ENCODE assay signal across 9 cellular contexts in the genomic region with DNA sequence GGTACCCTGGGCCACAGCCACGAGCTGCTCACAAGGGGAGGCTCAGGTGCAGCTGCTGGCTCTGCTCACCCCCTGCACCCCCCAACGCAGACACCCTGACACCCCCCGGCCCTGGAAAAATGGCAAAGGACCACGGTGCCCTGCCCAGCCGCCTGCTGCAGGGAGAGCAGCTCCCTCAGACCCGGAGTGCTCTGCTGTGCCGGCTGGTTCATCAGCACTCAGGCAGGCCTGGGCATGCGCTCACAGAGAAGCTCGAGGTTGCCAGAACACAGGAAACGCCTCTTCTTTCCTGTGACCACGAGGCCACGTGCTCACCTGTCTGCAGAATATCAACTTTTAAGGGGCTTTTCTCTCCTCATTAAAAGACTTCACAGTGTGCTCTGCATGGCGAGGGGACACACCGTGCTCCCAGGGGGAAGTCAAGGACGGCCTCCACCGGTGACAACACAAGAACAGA. TPM values are rescaled to one million over a fixed set of nuclear protein-coding genes. Genes with fewer than 3 reads are reported as not detected.
DNase-seq lines count a peak whose midpoint lies in the region; ATAC-seq, FAIRE-seq and TF ChIP-seq lines count a peak whose summit lies in the region.
"Had no signal": no experiment of that assay in that cellular context is flagged by ENCODE, and none has a peak within 500 bp of the region (broad histone marks: within the 10 kb centered on the region; RNA-seq: fewer than 3 reads in every experiment).

No MANE protein-coding gene starts in this region.

- BruUV-seq in HCT116 (replicated peaks; lab: Mats Ljungman, UMichigan) (no TSS peak), GM12878 (replicated peaks; lab: Mats Ljungman, UMichigan) (no TSS peak)

- H4K20me1 ChIP-seq in HCT116 (ENCODE audit: insufficient read depth) (no peaks in the 10 kb centered on the region), GM12878 (ENCODE audit: control insufficient read depth, insufficient read depth) (no peaks in the 10 kb centered on the region)

- H3K9me3 ChIP-seq in HCT116 (ENCODE audit: control insufficient read depth in 1 of 2, insufficient read depth in 1 of 2, low read depth in 1 of 2, low read length in 2 of 2) (no peaks in the 10 kb centered on the region), T-helper 17 cell (ENCODE audit: control insufficient read depth, low read length, poor library complexity, severe bottlenecking) (no peaks in the 10 kb centered on the region), GM12878 (replicated peaks; ENCODE audit: control insufficient read depth, insufficient read depth, low read length) (no peaks in the 10 kb centered on the region), aorta (ENCODE audit: control insufficient read depth, low read length) (no peaks in the 10 kb centered on the region)

- H3K36me3 ChIP-seq in HCT116 (ENCODE audit: control insufficient read depth in 1 of 2, insufficient read depth in 2 of 2, low read length in 2 of 2) (peaks cover 3 to 17% of the 10 kb centered on the region in 2 experiments; a peak in 3 of 4 replicates), GM12878 (ENCODE audit: control insufficient read depth in 2 of 2, insufficient read depth in 2 of 2, low read length in 1 of 2) (peaks cover 0 to 9% of the 10 kb centered on the region in 2 experiments; a peak in 3 of 4 replicates), aorta (ENCODE audit: control insufficient read depth in 1 of 2, insufficient read depth in 2 of 2, low read length in 1 of 2) (peaks cover 0 to 7% of the 10 kb centered on the region in 2 donors)

- H3K4me3 Mint-ChIP-seq in T-helper 17 cell (peak overlapping the region; percentile 68), type B pancreatic cell (no peak overlapping the region)

- no peaks in the 10 kb centered on the region for H3K9me2 ChIP-seq in HCT116 (ENCODE audit: insufficient read depth)

- DNase-seq in HCT116 (ENCODE audit: low read depth, low spot score), result no peak
- peak in 2 of 3 donors; percentile 61 to 63 for DNase-seq in T-helper 17 cell
- DNase-seq in GM12878 (ENCODE audit: low read depth, low spot score), result peak; percentile 53
- DNase-seq in stimulated activated CD8-positive, alpha-beta memory T cell treated with anti-CD3 and anti-CD28 coated beads, Interleukin-15, amount 100 ng/mL, for 4 hours (ENCODE audit: low read depth in 2 of 2), result peak; percentile 53 to 62
- DNase-seq in type B pancreatic cell (ENCODE audit: extremely low spot score, unreplicated experiment), result no peak
- DNase-seq in aorta, result no peak
- no peak for DNase-seq in glomerular visceral epithelial cell (ENCODE audit: extremely low spot score)

- no peak; the same call in 1 of the 2 replicates for ATAC-seq in HCT116
- ATAC-seq in T-helper 17 cell, result peak; percentile 98
- ATAC-seq in GM12878, result peak; percentile 97
- no peak for ATAC-seq in aorta (ENCODE audit: low FRiP score)
- ATAC-seq in HG02884 (IDR thresholded peaks at IDR 0.05; ENCODE audit: unreplicated experiment), result no peak

- H3K27me3 ChIP-seq in HCT116 (ENCODE audit: insufficient read depth, low read length) (no peaks in the 10 kb centered on the region), GM12878 (replicated peaks in 1 of 2; ENCODE audit: control insufficient read depth in 2 of 2, insufficient read depth in 2 of 2, low read length in 1 of 2) (peaks cover 1 to 5% of the 10 kb centered on the region in 2 experiments; a peak in 3 of 4 replicates), aorta (ENCODE audit: control insufficient read depth in 1 of 2, insufficient read depth in 2 of 2, low read length in 1 of 2) (no peaks in the 10 kb centered on the region)

- TF ChIP-seq RAD21 in HCT116 (IDR thresholded peaks at IDR 0.05; ENCODE audit: low read depth) (no peak), GM12878 (IDR thresholded peaks at IDR 0.05; ENCODE audit: insufficient read depth, low read depth, low read length) (no peak)

- POLR2A ChIA-PET in HCT116 (lab: Charles Lee), result no interaction called here
- POLR2A ChIA-PET in GM12878 (lab: Charles Lee), result interaction anchor here (0.6 to 2.3 kb wide), 18 partner anchors 9 to 238 kb away, joined by 3 to 19 read pairs (median 4); partner anchors contain the start of genes AURKAIP1, ISG15, TNFRSF18 and UBE2J2

- in situ Hi-C loops in GM12878 (cut with MboI), result loop anchor here (5.0 kb wide), 1 partner anchor 134 kb away; the partner anchor contains the start of gene C1orf159

- no peak overlapping the region for H3K4me3 ChIP-seq in HCT116 (replicated peaks in 1 of 2; ENCODE audit: low read depth in 1 of 2, low read length in 2 of 2)
- no peak overlapping the region for H3K4me3 ChIP-seq in GM12878
- no peak overlapping the region for H3K4me3 ChIP-seq in aorta (ENCODE audit: low read length in 2 of 2)

- SMC1A ChIA-PET in GM12878 (lab: Charles Lee; ENCODE audit: uncharacterized antibody, unreplicated experiment), result interaction anchor here (0.7 to 2.8 kb wide), 15 partner anchors 10 to 346 kb away, joined by 3 to 36 read pairs (median 4); no protein-coding TSS in a partner anchor

- H3K4me1 Mint-ChIP-seq in T-helper 17 cell (peaks cover 7% of the 10 kb centered on the region), type B pancreatic cell (ENCODE audit: unreplicated experiment) (no peaks in the 10 kb centered on the region)

- no peaks in the 10 kb centered on the region for H3K36me3 Mint-ChIP-seq in T-helper 17 cell (ENCODE audit: low read depth)
- H3K36me3 Mint-ChIP-seq in type B pancreatic cell, result peaks cover 4% of the 10 kb centered on the region

- TF ChIP-seq EP300 in GM12878 (IDR thresholded peaks at IDR 0.05; ENCODE audit: borderline replicate concordance in 1 of 2, control insufficient read depth in 1 of 2, low read depth in 2 of 2, low read length in 2 of 2), result peak in 1 of 2 experiments; percentile 37; a peak in 1 of 4 replicates

- H3K9ac ChIP-seq in HCT116 (ENCODE audit: low read length) (no peak overlapping the region), GM12878 (ENCODE audit: control insufficient read depth, insufficient read depth, low read length) (peak overlapping the region; percentile 57)

- TF ChIP-seq POLR2A in HCT116 (IDR thresholded peaks at IDR 0.05; ENCODE audit: borderline replicate concordance, extremely low read depth, insufficient read depth, insufficient read length) (no peak), GM12878 (IDR thresholded peaks at IDR 0.05; ENCODE audit: low read depth, low read length) (peak; percentile 80)

- 6% methylated on average over 16 of the region's 16 CpGs for WGBS in GM12878 (ENCODE audit: insufficient coverage, insufficient replicate concordance, low lambda C conversion rate, missing lambda C conversion rate)
- WGBS in aorta, 2 donors, result 83 to 91% methylated on average over 16 of the region's 16 CpGs

- H3K27ac ChIP-seq in HCT116 (ENCODE audit: low read depth, low read length) (peak overlapping the region; percentile 58), GM12878 (ENCODE audit: control insufficient read depth, insufficient read depth) (peak overlapping the region; percentile 82), aorta (ENCODE audit: low read depth in 1 of 2, low read length in 2 of 2) (no peak overlapping the region)

- H3K4me1 ChIP-seq in HCT116 (ENCODE audit: control insufficient read depth in 1 of 2, insufficient read depth in 2 of 2, low read length in 2 of 2) (peaks cover 4 to 8% of the 10 kb centered on the region in 2 experiments; a peak in 3 of 4 replicates), GM12878 (ENCODE audit: control insufficient read depth, insufficient read depth, low read length) (peaks cover 12% of the 10 kb centered on the region), aorta (ENCODE audit: control insufficient read depth in 1 of 2, insufficient read depth in 2 of 2, low read length in 2 of 2) (no peaks in the 10 kb centered on the region)

- H3K4me2 ChIP-seq in HCT116 (ENCODE audit: low read length) (no peak overlapping the region), GM12878 (ENCODE audit: control insufficient read depth, insufficient read depth) (peak overlapping the region; percentile 3)

- RAD21 ChIA-PET in HCT116 (lab: Charles Lee; ENCODE audit: low non-redundant PET in 1 of 2, low total read pairs in 2 of 2, uncharacterized antibody in 2 of 2, unreplicated experiment in 2 of 2), result interaction anchor here (0.8 to 1.6 kb wide), 2 partner anchors 129 kb away, joined by 3 to 6 read pairs; no protein-coding TSS in a partner anchor
- RAD21 ChIA-PET in GM12878 (lab: Charles Lee; ENCODE audit: unreplicated experiment), result interaction anchor here (0.7 to 4.0 kb wide), 23 partner anchors 10 to 237 kb away, joined by 3 to 92 read pairs (median 5); partner anchors contain the start of genes C1orf159 and ISG15

- CTCF ChIA-PET in HCT116 (lab: Charles Lee) (interaction anchor here (2.4 kb wide), 1 partner anchor 129 kb away, joined by 16 read pairs; no protein-coding TSS in a partner anchor), GM12878 (lab: Yijun Ruan, JAX) (interaction anchor here (0.7 to 4.0 kb wide), 22 partner anchors 10 to 237 kb away, joined by 3 to 100 read pairs (median 4); partner anchors contain the start of genes B3GALT6, ISG15, SDF4 and UBE2J2)

- peak; percentile 85 for FAIRE-seq in GM12878 (lab: Jason Lieb, UNC)

- H3K27ac Mint-ChIP-seq in T-helper 17 cell (peak overlapping the region; percentile 92), type B pancreatic cell (no peak overlapping the region)

- H3K79me2 ChIP-seq in HCT116 (ENCODE audit: insufficient read depth, low read length), result no peaks in the 10 kb centered on the region
- no peaks in the 10 kb centered on the region for H3K79me2 ChIP-seq in GM12878 (ENCODE audit: control insufficient read depth, insufficient read depth, low read length)

- no peaks in the 10 kb centered on the region for H3K27me3 Mint-ChIP-seq in T-helper 17 cell
- H3K27me3 Mint-ChIP-seq in type B pancreatic cell, result peaks cover 3% of the 10 kb centered on the region

- H3K9me3 Mint-ChIP-seq in type B pancreatic cell, result no peaks in the 10 kb centered on the region

- H2AFZ ChIP-seq in HCT116 (ENCODE audit: low read depth, low read length, poor library complexity, severe bottlenecking) (no peak overlapping the region), GM12878 (ENCODE audit: control insufficient read depth, low read depth, low read length) (no peak overlapping the region; the same call in 1 of the 2 replicates)

- TF ChIP-seq CTCF in HCT116 (IDR thresholded peaks at IDR 0.05 in 2 of 3, conservative IDR thresholded peaks at IDR 0.05 in 1 of 3; ENCODE audit: borderline replicate concordance in 1 of 3, insufficient read depth in 1 of 3, low read depth in 2 of 3, low read length in 2 of 3) (no peak), GM12878 (IDR thresholded peaks at IDR 0.05 in 2 of 3, conservative IDR thresholded peaks at IDR 0.05 in 1 of 3; ENCODE audit: control insufficient read depth in 2 of 3, extremely low read depth in 1 of 3, insufficient read depth in 1 of 3, low read depth in 3 of 3, low read length in 3 of 3) (0 out of 6 replicates have a peak, but pooled peaks of 1 of the 3 experiments have one; percentile 5), type B pancreatic cell (conservative IDR thresholded peaks at IDR 0.05) (no peak)

- intact Hi-C loops in HCT116 (cut with micrococcal nuclease), result loop anchor here (2.0 kb wide), 1 partner anchor 128 kb away; no protein-coding TSS in a partner anchor
- intact Hi-C loops in GM12878 (cut with micrococcal nuclease; ENCODE audit: unreplicated experiment), result loop anchor here (1.0 kb wide), 1 partner anchor 129 kb away; no protein-coding TSS in a partner anchor
- intact Hi-C loops in aorta (cut with DNase I), result no loop called here

RNA-seq across cellular contexts. Expression of gene C1QTNF12, which starts 4.3 kb away (rescaled TPM):
- 6.9 TPM for total RNA-seq in HCT116 (2021; ENCODE audit: unreplicated experiment)
- polyA plus RNA-seq in HCT116 (2012), result 4.1 and 4.2 TPM in 2 replicates
- total RNA-seq in T-helper 17 cell, result 1 to 10 TPM in 1 of 2 donors, under 1 TPM in 1; 0.91 to 2.0 TPM
- total RNA-seq in GM12878 (2013; cell fraction: nucleolus; rRNA removed), result 1.3 and 1.4 TPM in 2 replicates
- 0.17 and 0.76 TPM in 2 replicates for total RNA-seq in GM12878 (2014; rRNA removed)
- 0.37 TPM in 1 of 2 replicates, not detected in the other for total RNA-seq in GM12878 (2014; rRNA removed; fragmentation: Illumina TruSeq; extraction: Trizol)
- total RNA-seq in GM12878 (2021), result 0.96 and 1.0 TPM in 2 replicates
- polyA plus RNA-seq in GM12878 (2011; ENCODE audit: low read depth), result 1.9 TPM
- polyA plus RNA-seq in GM12878 (2011; rRNA removed), result not detected in 2 replicates
- polyA plus RNA-seq in GM12878 (2011; cell fraction: cytosol; rRNA removed), result 0.22 and 0.48 TPM in 2 replicates
- polyA plus RNA-seq in GM12878 (2011; cell fraction: nucleus; rRNA removed), result 4.2 and 6.9 TPM in 2 replicates
- polyA plus RNA-seq in GM12878 (2012), result 3.7 and 4.4 TPM in 2 replicates
- polyA plus RNA-seq in GM12878 (2014; fragmentation: Illumina TruSeq; extraction: Trizol), result not detected in 2 replicates
- polyA plus RNA-seq in GM12878 (2014; fragmentation: Nextera tagmentation; extraction: Ambion mirVana), result under 1 TPM in 1 of 2 experiments, not detected in 1; 0.31 TPM
- polyA plus RNA-seq in GM12878 (2014; rRNA removed), result 0.50 and 0.84 TPM in 2 replicates
- under 1 TPM in 1 of 2 experiments, not detected in 1; 0.20 TPM for polyA plus RNA-seq in GM12878 (2016; fragmentation: Nextera tagmentation; extraction: Ambion mirVana)
- 0.52 TPM in 1 of 2 replicates, not detected in the other for polyA minus RNA-seq in GM12878 (2011; rRNA and poly(A)+ RNA removed)
- not detected in 2 replicates for polyA minus RNA-seq in GM12878 (2011; cell fraction: cytosol; rRNA and poly(A)+ RNA removed)
- polyA minus RNA-seq in GM12878 (2011; cell fraction: nucleus; rRNA and poly(A)+ RNA removed), result 1.1 and 1.8 TPM in 2 replicates
- total RNA-seq in type B pancreatic cell (ENCODE audit: low replicate concordance), result 2.5 TPM in 2 replicates
- 1 to 10 TPM; 3.9 to 4.3 TPM for total RNA-seq in aorta
- 10 to 100 TPM in 1 of 2 donors, 1 to 10 TPM in 1; 3.4 to 10.0 TPM for polyA plus RNA-seq in aorta
- total RNA-seq: RPMI7951 had no signal

RNA-seq across cellular contexts. Expression of gene B3GALT6, which starts 18.8 kb away (rescaled TPM):
- total RNA-seq in HCT116 (2021; ENCODE audit: unreplicated experiment) (16.3 TPM), T-helper 17 cell (1 to 10 TPM; 8.4 to 9.4 TPM), GM12878 (2014; rRNA removed) (18.3 and 20.8 TPM in 2 replicates), GM12878 (2014; rRNA removed; fragmentation: Illumina TruSeq; extraction: Trizol) (6.7 and 7.8 TPM in 2 replicates), GM12878 (2021) (18.7 and 20.6 TPM in 2 replicates), type B pancreatic cell (ENCODE audit: low replicate concordance) (19.5 and 30.2 TPM in 2 replicates), aorta (10 to 100 TPM; 11.3 to 12.8 TPM)
- polyA plus RNA-seq in HCT116 (2012), result 7.1 and 7.8 TPM in 2 replicates
- 13.9 and 14.3 TPM in 2 replicates for total RNA-seq in GM12878 (2013; cell fraction: nucleolus; rRNA removed)
- 2.2 TPM for polyA plus RNA-seq in GM12878 (2011; ENCODE audit: low read depth)
- polyA plus RNA-seq in GM12878 (2011; rRNA removed) (1.5 and 2.2 TPM in 2 replicates), GM12878 (2014; fragmentation: Illumina TruSeq; extraction: Trizol) (5.8 and 6.8 TPM in 2 replicates), GM12878 (2014; fragmentation: Nextera tagmentation; extraction: Ambion mirVana) (1 to 10 TPM in 1 of 2 experiments, under 1 TPM in 1; 0.53 to 1.6 TPM), GM12878 (2014; rRNA removed) (14.2 and 17.1 TPM in 2 replicates), GM12878 (2016; fragmentation: Nextera tagmentation; extraction: Ambion mirVana) (1 to 10 TPM; 1.1 to 1.6 TPM), aorta (1 to 10 TPM; 2.5 to 9.3 TPM)
- 2.8 and 4.3 TPM in 2 replicates for polyA plus RNA-seq in GM12878 (2011; cell fraction: cytosol; rRNA removed)
- polyA plus RNA-seq in GM12878 (2011; cell fraction: nucleus; rRNA removed), result 5.4 and 7.7 TPM in 2 replicates
- 5.4 and 6.2 TPM in 2 replicates for polyA plus RNA-seq in GM12878 (2012)
- 2.4 and 2.9 TPM in 2 replicates for polyA minus RNA-seq in GM12878 (2011; rRNA and poly(A)+ RNA removed)
- 1.2 and 2.7 TPM in 2 replicates for polyA minus RNA-seq in GM12878 (2011; cell fraction: cytosol; rRNA and poly(A)+ RNA removed)
- polyA minus RNA-seq in GM12878 (2011; cell fraction: nucleus; rRNA and poly(A)+ RNA removed), result 12.7 and 22.7 TPM in 2 replicates

RNA-seq across cellular contexts. Expression of gene SDF4, which starts 19.1 kb away (rescaled TPM):
- total RNA-seq in HCT116 (2021; ENCODE audit: unreplicated experiment) (133 TPM), T-helper 17 cell (100 to 1,000 TPM; 129 to 146 TPM), GM12878 (2014; rRNA removed) (43.1 and 48.7 TPM in 2 replicates), GM12878 (2014; rRNA removed; fragmentation: Illumina TruSeq; extraction: Trizol) (25.8 and 31.8 TPM in 2 replicates), GM12878 (2021) (92.2 and 97.2 TPM in 2 replicates), type B pancreatic cell (ENCODE audit: low replicate concordance) (116 and 136 TPM in 2 replicates), aorta (100 to 1,000 TPM; 138 to 140 TPM)
- polyA plus RNA-seq in HCT116 (2012), result 118 and 119 TPM in 2 replicates
- 53.9 and 54.1 TPM in 2 replicates for total RNA-seq in GM12878 (2013; cell fraction: nucleolus; rRNA removed)
- 16.2 TPM for polyA plus RNA-seq in GM12878 (2011; ENCODE audit: low read depth)
- polyA plus RNA-seq in GM12878 (2011; rRNA removed) (16.4 and 28.8 TPM in 2 replicates), GM12878 (2014; fragmentation: Illumina TruSeq; extraction: Trizol) (5.9 and 27.2 TPM in 2 replicates), GM12878 (2014; fragmentation: Nextera tagmentation; extraction: Ambion mirVana) (1 to 10 TPM in 1 of 2 experiments, under 1 TPM in 1; 0.44 to 2.0 TPM), GM12878 (2014; rRNA removed) (51.5 and 65.0 TPM in 2 replicates), GM12878 (2016; fragmentation: Nextera tagmentation; extraction: Ambion mirVana) (10 to 100 TPM; 78.5 to 87.8 TPM), aorta (100 to 1,000 TPM in 1 of 2 donors, 10 to 100 TPM in 1; 73.3 to 158 TPM)
- polyA plus RNA-seq in GM12878 (2011; cell fraction: cytosol; rRNA removed), result 30.5 and 38.1 TPM in 2 replicates
- polyA plus RNA-seq in GM12878 (2011; cell fraction: nucleus; rRNA removed), result 93.2 and 136 TPM in 2 replicates
- polyA plus RNA-seq in GM12878 (2012), result 57.3 and 60.4 TPM in 2 replicates
- 24.1 and 24.7 TPM in 2 replicates for polyA minus RNA-seq in GM12878 (2011; rRNA and poly(A)+ RNA removed)
- 15.0 and 18.9 TPM in 2 replicates for polyA minus RNA-seq in GM12878 (2011; cell fraction: cytosol; rRNA and poly(A)+ RNA removed)
- polyA minus RNA-seq in GM12878 (2011; cell fraction: nucleus; rRNA and poly(A)+ RNA removed), result 27.2 and 42.8 TPM in 2 replicates

RNA-seq across cellular contexts. Expression of gene UBE2J2, which starts 22.8 kb away (rescaled TPM):
- total RNA-seq in HCT116 (2021; ENCODE audit: unreplicated experiment), result 67.7 TPM
- 29.3 and 32.4 TPM in 2 replicates for polyA plus RNA-seq in HCT116 (2012)
- 10 to 100 TPM; 50.6 to 57.7 TPM for total RNA-seq in T-helper 17 cell
- 69.9 and 74.2 TPM in 2 replicates for total RNA-seq in GM12878 (2013; cell fraction: nucleolus; rRNA removed)
- 45.6 and 55.4 TPM in 2 replicates for total RNA-seq in GM12878 (2014; rRNA removed)
- 28.3 and 33.5 TPM in 2 replicates for total RNA-seq in GM12878 (2014; rRNA removed; fragmentation: Illumina TruSeq; extraction: Trizol)
- 52.0 and 57.1 TPM in 2 replicates for total RNA-seq in GM12878 (2021)
- 12.1 TPM for polyA plus RNA-seq in GM12878 (2011; ENCODE audit: low read depth)
- polyA plus RNA-seq in GM12878 (2011; rRNA removed), result 24.3 and 27.0 TPM in 2 replicates
- polyA plus RNA-seq in GM12878 (2011; cell fraction: cytosol; rRNA removed), result 32.3 and 38.7 TPM in 2 replicates
- polyA plus RNA-seq in GM12878 (2011; cell fraction: nucleus; rRNA removed), result 41.8 and 58.0 TPM in 2 replicates
- polyA plus RNA-seq in GM12878 (2012), result 36.4 and 40.9 TPM in 2 replicates
- 38.3 and 43.1 TPM in 2 replicates for polyA plus RNA-seq in GM12878 (2014; fragmentation: Illumina TruSeq; extraction: Trizol)
- polyA plus RNA-seq in GM12878 (2014; fragmentation: Nextera tagmentation; extraction: Ambion mirVana), result 1 to 10 TPM in 1 of 2 experiments, under 1 TPM in 1; 0.72 to 3.5 TPM
- polyA plus RNA-seq in GM12878 (2014; rRNA removed), result 63.0 and 65.0 TPM in 2 replicates
- 10 to 100 TPM; 70.3 to 70.5 TPM for polyA plus RNA-seq in GM12878 (2016; fragmentation: Nextera tagmentation; extraction: Ambion mirVana)
- polyA minus RNA-seq in GM12878 (2011; rRNA and poly(A)+ RNA removed), result 6.4 and 16.3 TPM in 2 replicates
- 11.9 and 13.4 TPM in 2 replicates for polyA minus RNA-seq in GM12878 (2011; cell fraction: cytosol; rRNA and poly(A)+ RNA removed)
- polyA minus RNA-seq in GM12878 (2011; cell fraction: nucleus; rRNA and poly(A)+ RNA removed), result 18.4 and 31.2 TPM in 2 replicates
- 56.5 and 73.8 TPM in 2 replicates for total RNA-seq in type B pancreatic cell (ENCODE audit: low replicate concordance)
- total RNA-seq in aorta, result 10 to 100 TPM; 46.9 to 49.4 TPM
- polyA plus RNA-seq in aorta, result 10 to 100 TPM; 17.2 to 49.3 TPM

RNA-seq across cellular contexts. Expression of gene SCNN1D, which starts 29.4 kb away (rescaled TPM):
- total RNA-seq in HCT116 (2021; ENCODE audit: unreplicated experiment) (3.7 TPM), T-helper 17 cell (1 to 10 TPM; 4.6 to 8.0 TPM), GM12878 (2014; rRNA removed) (0.60 and 0.85 TPM in 2 replicates), GM12878 (2014; rRNA removed; fragmentation: Illumina TruSeq; extraction: Trizol) (0.13 and 0.41 TPM in 2 replicates), GM12878 (2021) (1.9 and 2.3 TPM in 2 replicates), type B pancreatic cell (ENCODE audit: low replicate concordance) (2.7 and 13.5 TPM in 2 replicates), aorta (1 to 10 TPM; 3.5 to 8.2 TPM)
- 3.3 and 3.5 TPM in 2 replicates for polyA plus RNA-seq in HCT116 (2012)
- 1.4 and 1.6 TPM in 2 replicates for total RNA-seq in GM12878 (2013; cell fraction: nucleolus; rRNA removed)
- polyA plus RNA-seq in GM12878 (2011; ENCODE audit: low read depth), result 0.21 TPM
- polyA plus RNA-seq in GM12878 (2011; rRNA removed) (0.10 and 0.18 TPM in 2 replicates), GM12878 (2014; fragmentation: Illumina TruSeq; extraction: Trizol) (0.06 TPM in 1 of 2 replicates, not detected in the other), GM12878 (2014; fragmentation: Nextera tagmentation; extraction: Ambion mirVana) (under 1 TPM in 1 of 2 experiments, not detected in 1; 0.07 TPM), GM12878 (2014; rRNA removed) (2.0 and 2.3 TPM in 2 replicates), GM12878 (2016; fragmentation: Nextera tagmentation; extraction: Ambion mirVana) (under 1 TPM; 0.11 to 0.62 TPM), aorta (10 to 100 TPM in 1 of 2 donors, 1 to 10 TPM in 1; 7.9 to 24.1 TPM)
- polyA plus RNA-seq in GM12878 (2011; cell fraction: cytosol; rRNA removed), result 0.21 and 0.59 TPM in 2 replicates
- 8.3 and 8.4 TPM in 2 replicates for polyA plus RNA-seq in GM12878 (2011; cell fraction: nucleus; rRNA removed)
- polyA plus RNA-seq in GM12878 (2012), result 2.0 and 2.1 TPM in 2 replicates
- polyA minus RNA-seq in GM12878 (2011; rRNA and poly(A)+ RNA removed), result 0.31 TPM in 1 of 2 replicates, not detected in the other
- not detected in 2 replicates for polyA minus RNA-seq in GM12878 (2011; cell fraction: cytosol; rRNA and poly(A)+ RNA removed)
- 0.85 and 0.96 TPM in 2 replicates for polyA minus RNA-seq in GM12878 (2011; cell fraction: nucleus; rRNA and poly(A)+ RNA removed)

Comparison
In these comparisons a context has a peak if more than half of its experiments do, and no peak if none do; other contexts are left out.
1. ATAC-seq: peak in T-helper 17 cell (single experiment) and GM12878 (single experiment); none in HCT116 (single experiment), aorta (single experiment) and HG02884 (single experiment).
2. DNase-seq: peak in T-helper 17 cell (2 of 3), GM12878 (single experiment) and stimulated activated CD8-positive, alpha-beta memory T cell treated with anti-CD3 and anti-CD28 coated beads, Interleukin-15, amount 100 ng/mL, for 4 hours (2 of 2); none in HCT116 (single experiment), type B pancreatic cell (single experiment), aorta (0 of 2) and glomerular visceral epithelial cell (single experiment).
3. H3K27ac ChIP-seq: peak in HCT116 (single experiment) and GM12878 (single experiment); none in aorta (0 of 2).
4. intact Hi-C loops: an anchor here in HCT116 (2.0 kb wide) and GM12878 (1.0 kb wide); none called in aorta.
5. Of the 18 proteins assayed by ChIP-seq in both GM12878 and HCT116: peak only in GM12878: ATF3, MAX, POLR2A, POLR2AphosphoS5 and SP1; only in HCT116: none; in both: none; in neither: 11; mixed calls (peak in some experiments, not most) for 2.